Comparison of ENCODE assay signal across 15 cellular contexts in genomic region chr13:110390572-110390971, GRCh38.
A peak's percentile ranks its signal among the peaks of the same experiment; 100 is the strongest.
DNase-seq lines count a peak whose midpoint lies in the region; ATAC-seq and TF ChIP-seq lines count a peak whose summit lies in the region.
"Had no signal": no experiment of that assay in that cellular context is flagged by ENCODE, and none has a peak within 500 bp of the region (broad histone marks: within the 10 kb centered on the region; RNA-seq: fewer than 3 reads in every experiment).

No MANE protein-coding gene starts in this region.

- CTCF ChIA-PET in activated CD8-positive, alpha-beta T cell treated with anti-CD3 and anti-CD28 coated beads for 36 hours (lab: Charles Lee): no interaction called here

- no peaks in the 10 kb centered on the region for H3K36me3 Mint-ChIP-seq in activated CD8-positive, alpha-beta T cell treated with anti-CD3 and anti-CD28 coated beads for 36 hours (ENCODE audit: low read depth)

- H3K4me1 Mint-ChIP-seq in activated CD8-positive, alpha-beta T cell treated with anti-CD3 and anti-CD28 coated beads for 36 hours (ENCODE audit: low read depth): no peaks in the 10 kb centered on the region

- H3K4me3 Mint-ChIP-seq in activated CD8-positive, alpha-beta T cell treated with anti-CD3 and anti-CD28 coated beads for 36 hours: no peak overlapping the region
- H3K4me3 Mint-ChIP-seq: dendritic cell treated with granulocyte-macrophage colony-stimulating factor and Interleukin-4, amounts not matched to agents 40 ng/mL and 50 ng/mL, for 4 days had no signal

- H3K4me3 ChIP-seq in fibroblast of pulmonary artery (replicated peaks; ENCODE audit: low read depth, low read length): no peak overlapping the region
- H3K4me3 ChIP-seq: MG63 had no signal

- POLR2A ChIA-PET in activated CD8-positive, alpha-beta T cell treated with anti-CD3 and anti-CD28 coated beads for 36 hours (lab: Charles Lee): no interaction called here

- intact Hi-C loops in activated CD8-positive, alpha-beta T cell treated with anti-CD3 and anti-CD28 coated beads for 36 hours (cut with micrococcal nuclease): no loop called here

- ATAC-seq in GM18873 (IDR thresholded peaks at IDR 0.05; ENCODE audit: low FRiP score, unreplicated experiment): no peak
- no peak for ATAC-seq in activated CD8-positive, alpha-beta T cell treated with anti-CD3 and anti-CD28 coated beads for 36 hours
- ATAC-seq in HG02798 (IDR thresholded peaks at IDR 0.05; ENCODE audit: poor library complexity, unreplicated experiment): no peak
- ATAC-seq: activated CD4-positive, CD25-positive, alpha-beta regulatory T cell treated with anti-CD3 and anti-CD28 coated beads, Interleukin-2, amount 50 U/mL, for 24 hours had no signal

- H3K27ac Mint-ChIP-seq in activated CD8-positive, alpha-beta T cell treated with anti-CD3 and anti-CD28 coated beads for 36 hours: no peak overlapping the region
- H3K27ac Mint-ChIP-seq: dendritic cell treated with granulocyte-macrophage colony-stimulating factor and Interleukin-4, amounts not matched to agents 40 ng/mL and 50 ng/mL, for 4 days had no signal

- TF ChIP-seq CTCF in AG09319 (IDR thresholded peaks at IDR 0.05; ENCODE audit: low read depth, low read length) (no peak), fibroblast of pulmonary artery (IDR thresholded peaks at IDR 0.05; ENCODE audit: low read length, missing control alignments) (no peak)
- TF ChIP-seq CTCF in activated CD8-positive, alpha-beta T cell treated with anti-CD3 and anti-CD28 coated beads for 36 hours (IDR thresholded peaks at IDR 0.05): no peak

- H3K27me3 Mint-ChIP-seq in activated CD8-positive, alpha-beta T cell treated with anti-CD3 and anti-CD28 coated beads for 36 hours: peaks cover 41% of the 10 kb centered on the region

- DNase-seq in AG09319 (ENCODE audit: extremely low read depth, low read depth): peak; percentile 81
- DNase-seq in T1000 (lab: John Stamatoyannopoulos, UW): peak; percentile 64
- DNase-seq in fibroblast of pulmonary artery (ENCODE audit: low read depth): peak; percentile 84
- DNase-seq in renal cortical epithelial cell (ENCODE audit: low read depth): peak; percentile 59
- no peak for DNase-seq in activated CD8-positive, alpha-beta T cell treated with anti-CD3 and anti-CD28 coated beads for 36 hours
- no peak for DNase-seq in UCSD-AML1 (lab: John Stamatoyannopoulos, UW; ENCODE audit: unreplicated experiment)
- DNase-seq: BE2C, GOT3, MG63, nucleus accumbens, SIG-M5 had no signal

- peaks cover 2% of the 10 kb centered on the region for H3K9me3 Mint-ChIP-seq in activated CD8-positive, alpha-beta T cell treated with anti-CD3 and anti-CD28 coated beads for 36 hours

Comparison
In these comparisons a context has a peak if more than half of its experiments do, and no peak if none do; other contexts are left out.
1. DNase-seq: peak in AG09319 (single experiment), T1000 (single experiment), fibroblast of pulmonary artery (single experiment) and renal cortical epithelial cell (single experiment); none in activated CD8-positive, alpha-beta T cell treated with anti-CD3 and anti-CD28 coated beads for 36 hours (single experiment) and UCSD-AML1 (single experiment).